Comparison of ENCODE assay signal across 8 cellular contexts in genomic region chr6:150894935-150895686, GRCh38. TPM values are rescaled to one million over a fixed set of nuclear protein-coding genes. Genes with fewer than 3 reads are reported as not detected.
DNase-seq lines count a peak whose midpoint lies in the region; ATAC-seq and TF ChIP-seq lines count a peak whose summit lies in the region.

No MANE protein-coding gene starts in this region.

- H2AFZ ChIP-seq in DND-41 (ENCODE audit: low read depth, low read length) (no peak overlapping the region), KMS-11 (ENCODE audit: low read depth) (no peak overlapping the region)

- no peaks in the 10 kb centered on the region for H3K27me3 Mint-ChIP-seq in activated CD8-positive, alpha-beta T cell treated with anti-CD3 and anti-CD28 coated beads, Interleukin-2, amount 10 ng/mL, durations not matched to agents 7 days and 5 days (ENCODE audit: low read depth)

- peak overlapping the region; percentile 36 for H3K4me3 Mint-ChIP-seq in activated CD8-positive, alpha-beta T cell treated with anti-CD3 and anti-CD28 coated beads, Interleukin-2, amount 10 ng/mL, durations not matched to agents 7 days and 5 days

- H3K36me3 Mint-ChIP-seq in activated CD8-positive, alpha-beta T cell treated with anti-CD3 and anti-CD28 coated beads, Interleukin-2, amount 10 ng/mL, durations not matched to agents 7 days and 5 days (ENCODE audit: low read depth) = peaks cover 40% of the 10 kb centered on the region

- H3K9me3 ChIP-seq in DND-41 (ENCODE audit: insufficient read depth, low read length, severe bottlenecking) (no peaks in the 10 kb centered on the region), left ventricle myocardium inferior (replicated peaks) (no peaks in the 10 kb centered on the region)

- DNase-seq in DND-41 = peak; percentile 15
- DNase-seq in activated CD8-positive, alpha-beta T cell treated with anti-CD3 and anti-CD28 coated beads, Interleukin-2, amount 10 ng/mL, durations not matched to agents 7 days and 5 days = peak; percentile 40
- DNase-seq in left ventricle myocardium inferior = no peak
- DNase-seq in dedifferentiated amniotic fluid mesenchymal stem cell (ENCODE audit: extremely low spot score) = no peak
- no peak for DNase-seq in posterior cingulate gyrus
- no peak for DNase-seq in CD1c-positive myeloid dendritic cell (ENCODE audit: extremely low spot score)

- no peak overlapping the region for H3K4me2 ChIP-seq in DND-41 (ENCODE audit: insufficient read depth, low read length)
- H3K4me2 ChIP-seq in KMS-11 = peak overlapping the region; percentile 89

- H3K4me1 ChIP-seq in DND-41 (ENCODE audit: insufficient read depth, low read length) (no peaks in the 10 kb centered on the region), KMS-11 (ENCODE audit: low read depth, poor library complexity, severe bottlenecking) (peaks cover 68% of the 10 kb centered on the region), left ventricle myocardium inferior (peaks cover 16% of the 10 kb centered on the region)

- ATAC-seq in DND-41 (ENCODE audit: insufficient read depth, low read depth) (peak; percentile 57), GM21423 (IDR thresholded peaks at IDR 0.05; ENCODE audit: unreplicated experiment) (peak; percentile 54)
- peak; percentile 72 for ATAC-seq in activated CD8-positive, alpha-beta T cell treated with anti-CD3 and anti-CD28 coated beads, Interleukin-2, amount 10 ng/mL, durations not matched to agents 7 days and 5 days

- H3K27ac ChIP-seq in DND-41 (ENCODE audit: low read length) (0 out of 2 replicates have a peak overlapping the region, but pooled peaks have one; percentile 11), KMS-11 (peak overlapping the region; percentile 72), left ventricle myocardium inferior (replicated peaks) (no peak overlapping the region)

- H3K9ac ChIP-seq in DND-41 (ENCODE audit: low read depth, low read length) (no peak overlapping the region), KMS-11 (peak overlapping the region; percentile 45; the same call in 1 of the 2 replicates)

- peak overlapping the region; percentile 43 for H3K27ac Mint-ChIP-seq in activated CD8-positive, alpha-beta T cell treated with anti-CD3 and anti-CD28 coated beads, Interleukin-2, amount 10 ng/mL, durations not matched to agents 7 days and 5 days

- H4K20me1 ChIP-seq in DND-41 (ENCODE audit: insufficient read depth, low read length) = peaks cover 32% of the 10 kb centered on the region
- H4K20me1 ChIP-seq in KMS-11 (ENCODE audit: insufficient read depth) = 0 out of 2 replicates have a peak, but pooled peaks cover 4% of the 10 kb centered on the region

- H3K27me3 ChIP-seq in DND-41 (ENCODE audit: insufficient read depth, low read length, poor library complexity) (no peaks in the 10 kb centered on the region), KMS-11 (ENCODE audit: insufficient read depth, low read depth) (no peaks in the 10 kb centered on the region), left ventricle myocardium inferior (ENCODE audit: low read depth) (no peaks in the 10 kb centered on the region)

- CTCF ChIA-PET in activated CD8-positive, alpha-beta T cell treated with anti-CD3 and anti-CD28 coated beads, Interleukin-2, amount 10 ng/mL, durations not matched to agents 7 days and 5 days (lab: Charles Lee) = interaction anchor here (0.6 to 13.8 kb wide), 9 partner anchors 8 to 547 kb away, joined by 3 to 326 read pairs (median 4); no protein-coding TSS in a partner anchor

- H3K4me1 Mint-ChIP-seq in activated CD8-positive, alpha-beta T cell treated with anti-CD3 and anti-CD28 coated beads, Interleukin-2, amount 10 ng/mL, durations not matched to agents 7 days and 5 days (ENCODE audit: low read depth) = peaks cover 33% of the 10 kb centered on the region

- POLR2A ChIA-PET in activated CD8-positive, alpha-beta T cell treated with anti-CD3 and anti-CD28 coated beads, Interleukin-2, amount 10 ng/mL, durations not matched to agents 7 days and 5 days (lab: Charles Lee) = no interaction called here

- H3K36me3 ChIP-seq in DND-41 (ENCODE audit: insufficient read depth, low read length) (peaks cover 66% of the 10 kb centered on the region), KMS-11 (ENCODE audit: insufficient read depth) (no peaks in the 10 kb centered on the region), left ventricle myocardium inferior (no peaks in the 10 kb centered on the region)

- no peaks in the 10 kb centered on the region for H3K9me3 Mint-ChIP-seq in activated CD8-positive, alpha-beta T cell treated with anti-CD3 and anti-CD28 coated beads, Interleukin-2, amount 10 ng/mL, durations not matched to agents 7 days and 5 days (ENCODE audit: insufficient read depth)

- H3K4me3 ChIP-seq in DND-41 (ENCODE audit: low read depth in 1 of 2, low read length in 2 of 2) (no peak overlapping the region), KMS-11 (IDR thresholded peaks at IDR 0.05; ENCODE audit: insufficient read depth, low read depth, low read length) (no peak overlapping the region), left ventricle myocardium inferior (peak overlapping the region; percentile 18)

- intact Hi-C loops in left ventricle myocardium inferior (cut with micrococcal nuclease) (loop anchor here (5.0 kb wide), 2 partner anchors 117 to 442 kb away; no protein-coding TSS in a partner anchor), posterior cingulate gyrus (cut with DNase I) (no loop called here)

- H3K79me2 ChIP-seq in DND-41 (ENCODE audit: insufficient read depth, low read length) (peaks cover 5% of the 10 kb centered on the region; the same call in 1 of the 2 replicates), KMS-11 (ENCODE audit: insufficient read depth, low read depth) (no peaks in the 10 kb centered on the region; the same call in 1 of the 2 replicates)

- no peak for TF ChIP-seq CTCF in DND-41 (IDR thresholded peaks at IDR 0.05; ENCODE audit: borderline replicate concordance, extremely low read depth, low read length, poor library complexity, severe bottlenecking)
- no peak for TF ChIP-seq CTCF in KMS-11 (conservative IDR thresholded peaks at IDR 0.05; ENCODE audit: low read depth, low read length)
- no peak for TF ChIP-seq CTCF in left ventricle myocardium inferior (IDR thresholded peaks at IDR 0.05; ENCODE audit: borderline replicate concordance)

RNA-seq across cellular contexts. Expression of gene MTHFD1L, which starts 29.6 kb away (rescaled TPM):
- 10 to 100 TPM; 59.7 to 62.3 TPM for total RNA-seq in activated CD8-positive, alpha-beta T cell treated with anti-CD3 and anti-CD28 coated beads, Interleukin-2, amount 10 ng/mL, durations not matched to agents 7 days and 5 days
- 3.1 TPM for total RNA-seq in left ventricle myocardium inferior

Comparison
In these comparisons a context has a peak if more than half of its experiments do, and no peak if none do; other contexts are left out.
1. DNase-seq: peak in DND-41 (single experiment) and activated CD8-positive, alpha-beta T cell treated with anti-CD3 and anti-CD28 coated beads, Interleukin-2, amount 10 ng/mL, durations not matched to agents 7 days and 5 days (single experiment); none in left ventricle myocardium inferior (single experiment), dedifferentiated amniotic fluid mesenchymal stem cell (single experiment), posterior cingulate gyrus (0 of 10) and CD1c-positive myeloid dendritic cell (single experiment).
2. RNA of gene MTHFD1L, which starts 29.6 kb away (total RNA-seq): 59.7 to 62.3 TPM in activated CD8-positive, alpha-beta T cell treated with anti-CD3 and anti-CD28 coated beads, Interleukin-2, amount 10 ng/mL, durations not matched to agents 7 days and 5 days; 3.1 TPM in left ventricle myocardium inferior (single experiment); every median in the first group is over 10 times any median in the second.
3. Peak in every context shown above with its lines, with median percentiles within 50 percentile points of each other: ATAC-seq.